Comparison of ENCODE assay signal across 9 cellular contexts in the genomic region with DNA sequence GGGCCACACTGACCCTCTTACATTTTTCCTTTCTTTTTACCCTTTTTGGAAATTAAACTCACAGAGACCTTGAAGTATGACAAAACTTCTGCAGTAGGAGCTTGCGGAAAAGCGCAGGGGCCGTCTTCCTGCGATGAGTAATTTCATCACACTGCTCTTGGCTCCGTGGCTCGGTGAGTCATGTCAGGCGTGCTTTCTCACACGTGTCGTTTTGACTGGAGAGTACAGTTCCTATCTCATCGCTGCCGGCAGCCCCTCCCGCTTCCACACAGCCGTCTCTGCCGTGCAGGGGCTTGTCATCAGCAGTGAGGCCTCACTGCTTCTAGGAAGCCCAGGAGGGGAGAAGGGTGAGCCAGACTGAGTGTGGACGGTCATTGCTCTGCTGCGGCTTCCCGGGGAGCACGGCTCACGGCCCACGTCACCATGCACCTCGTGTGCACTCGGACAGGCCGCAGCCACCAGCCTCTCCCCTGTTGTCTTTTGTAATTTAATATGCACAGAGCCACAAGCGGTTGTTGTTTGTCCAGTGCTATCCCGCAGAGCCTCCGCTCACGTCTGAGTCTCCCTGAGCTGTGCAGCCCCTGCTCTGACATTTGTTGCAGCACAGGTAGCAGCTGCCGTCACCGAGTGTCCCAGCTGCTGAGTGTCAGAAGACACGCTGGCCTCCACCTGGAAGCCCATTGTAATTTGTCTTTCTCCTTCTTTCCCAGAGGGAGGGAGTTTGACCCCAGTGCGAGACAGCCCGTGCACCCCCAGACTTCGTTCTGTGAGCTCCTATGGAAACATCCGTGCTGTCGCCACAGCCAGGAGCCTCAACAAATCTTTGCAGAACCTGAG.
A peak's percentile ranks its signal among the peaks of the same experiment; 100 is the strongest.
DNase-seq lines count a peak whose midpoint lies in the region; ATAC-seq, FAIRE-seq and TF ChIP-seq lines count a peak whose summit lies in the region.
"Had no signal": no experiment of that assay in that cellular context is flagged by ENCODE, and none has a peak within 500 bp of the region (broad histone marks: within the 10 kb centered on the region; RNA-seq: fewer than 3 reads in every experiment).

No MANE protein-coding gene starts in this region.

- peak overlapping the region; percentile 99 for H3K27ac Mint-ChIP-seq in activated T-helper 17 cell treated with anti-CD3 and anti-CD28 coated beads, Interleukin-2, amount 50 U/mL, for 72 hours

- H3K4me1 ChIP-seq in gastrocnemius medialis: peaks cover 7 to 15% of the 10 kb centered on the region in 2 donors

- ATAC-seq in HG03097 (IDR thresholded peaks at IDR 0.05; ENCODE audit: low FRiP score, unreplicated experiment) (peak; percentile 77), gastrocnemius medialis (peak; percentile 81 to 89)
- ATAC-seq in activated T-helper 17 cell treated with anti-CD3 and anti-CD28 coated beads, Interleukin-2, amount 50 U/mL, for 72 hours (replicated peaks): peak; percentile 69

- H3K9me3 Mint-ChIP-seq in activated T-helper 17 cell treated with anti-CD3 and anti-CD28 coated beads, Interleukin-2, amount 50 U/mL, for 72 hours: no peaks in the 10 kb centered on the region

- no peaks in the 10 kb centered on the region for H3K9me3 ChIP-seq in gastrocnemius medialis

- H3K36me3 ChIP-seq in gastrocnemius medialis: peaks cover 0 to 32% of the 10 kb centered on the region in 2 donors

- H3K4me1 Mint-ChIP-seq in activated T-helper 17 cell treated with anti-CD3 and anti-CD28 coated beads, Interleukin-2, amount 50 U/mL, for 72 hours: peaks cover 27% of the 10 kb centered on the region

- intact Hi-C loops in gastrocnemius medialis (cut with DNase I; ENCODE audit: low total_unique reads): loop anchor here (10.0 kb wide), 1 partner anchor 467 kb away; no protein-coding TSS in a partner anchor

- peak overlapping the region; percentile 63 to 85 (median 82) for H3K27ac ChIP-seq in gastrocnemius medialis

- DNase-seq in GM18507 (ENCODE audit: extremely low spot score, insufficient read length, low read depth) (peak; percentile 84), RKO (ENCODE audit: low spot score) (peak; percentile 95), foreskin fibroblast (peak; percentile 91 to 98), gastrocnemius medialis (peak; percentile 78 to 88), pons (ENCODE audit: low spot score) (no peak), NCI-H2196 (lab: John Stamatoyannopoulos, UW; ENCODE audit: unreplicated experiment) (no peak)

- H3K27me3 ChIP-seq in gastrocnemius medialis: no peaks in the 10 kb centered on the region

- H3K4me3 ChIP-seq in foreskin fibroblast (ENCODE audit: low read depth in 1 of 2, low read length in 2 of 2): no peak overlapping the region
- no peak overlapping the region for H3K4me3 ChIP-seq in gastrocnemius medialis

- peaks cover 95% of the 10 kb centered on the region for H3K36me3 Mint-ChIP-seq in activated T-helper 17 cell treated with anti-CD3 and anti-CD28 coated beads, Interleukin-2, amount 50 U/mL, for 72 hours (ENCODE audit: low read depth)

- no peak for TF ChIP-seq CTCF in foreskin fibroblast (IDR thresholded peaks at IDR 0.05; ENCODE audit: low read depth, low read length)
- TF ChIP-seq CTCF in gastrocnemius medialis (IDR thresholded peaks at IDR 0.05 in 4 of 5, conservative IDR thresholded peaks at IDR 0.05 in 1 of 5): no peak

- no peaks in the 10 kb centered on the region for H3K27me3 Mint-ChIP-seq in activated T-helper 17 cell treated with anti-CD3 and anti-CD28 coated beads, Interleukin-2, amount 50 U/mL, for 72 hours

- in situ Hi-C loops in gastrocnemius medialis (cut with MboI; ENCODE audit: low sequenced_read_pairs in 4 of 4): no loop called here

- peak overlapping the region; percentile 100 for H3K4me3 Mint-ChIP-seq in activated T-helper 17 cell treated with anti-CD3 and anti-CD28 coated beads, Interleukin-2, amount 50 U/mL, for 72 hours

- peak; percentile 99 for FAIRE-seq in GM18507 (lab: Jason Lieb, UNC)
- FAIRE-seq: endometrium had no signal

- no peak for TF ChIP-seq POLR2A in gastrocnemius medialis (IDR thresholded peaks at IDR 0.05)

Comparison
In these comparisons a context has a peak if more than half of its experiments do, and no peak if none do; other contexts are left out.
1. DNase-seq: peak in GM18507 (single experiment), RKO (single experiment), foreskin fibroblast (2 of 2) and gastrocnemius medialis (2 of 2); none in pons (single experiment) and NCI-H2196 (single experiment).
2. Peak in every context shown above with its lines, with median percentiles within 50 percentile points of each other: ATAC-seq.